17 cellular contexts compared by ENCODE assay signal in the genomic region with DNA sequence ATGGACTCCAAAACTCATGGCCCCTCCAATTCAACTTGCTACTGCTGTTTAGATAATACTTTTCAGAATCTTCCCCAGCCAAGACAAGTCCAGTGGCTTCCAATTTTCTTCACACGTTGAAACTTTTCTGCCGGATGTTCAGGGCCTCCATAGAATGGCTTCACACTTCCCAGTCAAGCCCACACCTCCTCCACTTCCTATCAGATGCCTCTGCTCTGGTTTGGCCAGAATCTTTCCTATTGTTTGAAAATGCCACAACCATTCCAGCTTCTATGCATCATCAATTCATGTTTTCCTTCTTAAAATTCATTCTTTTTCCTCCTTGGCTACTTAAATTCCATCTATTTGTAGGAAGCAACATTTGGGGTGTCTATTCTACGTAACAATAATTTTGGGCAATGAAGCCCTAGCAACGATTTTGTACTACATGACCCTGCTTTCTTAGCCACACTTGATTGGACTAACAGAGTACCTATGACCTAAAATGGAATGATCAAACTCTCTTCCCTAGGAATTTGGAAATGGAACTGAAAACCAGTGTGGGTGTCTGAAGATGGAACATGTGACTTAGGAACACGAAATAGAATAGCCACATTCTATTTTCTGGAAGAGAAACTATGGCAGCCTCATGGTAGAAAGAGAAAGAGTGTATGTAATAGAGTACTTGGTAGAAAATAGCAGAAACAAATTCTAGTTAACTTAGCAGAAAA.
DNase-seq lines count a peak whose midpoint lies in the region; ATAC-seq and TF ChIP-seq lines count a peak whose summit lies in the region.
"Had no signal": no experiment of that assay in that cellular context is flagged by ENCODE, and none has a peak within 500 bp of the region (broad histone marks: within the 10 kb centered on the region; RNA-seq: fewer than 3 reads in every experiment).

No MANE protein-coding gene starts in this region.

- H3K4me3 Mint-ChIP-seq in activated T-helper 17 cell treated with anti-CD3 and anti-CD28 coated beads, Interleukin-2, amount 50 U/mL, for 72 hours: no peak overlapping the region
- no peak overlapping the region for H3K4me3 Mint-ChIP-seq in stimulated activated effector memory CD8-positive, alpha-beta T cell treated with anti-CD3 and anti-CD28 coated beads, Interleukin-12 subunit alpha, Interleukin-12 subunit beta, amount 100 ng/mL, for 72 hours
- H3K4me3 Mint-ChIP-seq in T-helper 2 cell treated with Interferon-gamma antibody and Interleukin-4, amounts not matched to agents 5 μg/mL and 100 μg/mL, for 36 hours: no peak overlapping the region
- H3K4me3 Mint-ChIP-seq: CD4-positive, CD25-positive, alpha-beta regulatory T cell; immature natural killer cell had no signal

- H3K4me1 Mint-ChIP-seq in activated T-helper 17 cell treated with anti-CD3 and anti-CD28 coated beads, Interleukin-2, amount 50 U/mL, for 72 hours: peaks cover 19% of the 10 kb centered on the region
- peaks cover 22% of the 10 kb centered on the region for H3K4me1 Mint-ChIP-seq in stimulated activated effector memory CD8-positive, alpha-beta T cell treated with anti-CD3 and anti-CD28 coated beads, Interleukin-12 subunit alpha, Interleukin-12 subunit beta, amount 100 ng/mL, for 72 hours
- H3K4me1 Mint-ChIP-seq in T-helper 2 cell treated with Interferon-gamma antibody and Interleukin-4, amounts not matched to agents 5 μg/mL and 100 μg/mL, for 36 hours (ENCODE audit: low read depth): peaks cover 21% of the 10 kb centered on the region

- H3K9me3 Mint-ChIP-seq in activated T-helper 17 cell treated with anti-CD3 and anti-CD28 coated beads, Interleukin-2, amount 50 U/mL, for 72 hours: no peaks in the 10 kb centered on the region
- H3K9me3 Mint-ChIP-seq in stimulated activated effector memory CD8-positive, alpha-beta T cell treated with anti-CD3 and anti-CD28 coated beads, Interleukin-12 subunit alpha, Interleukin-12 subunit beta, amount 100 ng/mL, for 72 hours: no peaks in the 10 kb centered on the region
- H3K9me3 Mint-ChIP-seq in T-helper 2 cell treated with Interferon-gamma antibody and Interleukin-4, amounts not matched to agents 5 μg/mL and 100 μg/mL, for 36 hours: no peaks in the 10 kb centered on the region
- H3K9me3 Mint-ChIP-seq: activated naive CD4-positive, alpha-beta T cell treated with anti-CD3 and anti-CD28 coated beads, Interleukin-2, amount 50 U/mL, for 72 hours; immature natural killer cell had no signal

- in situ Hi-C loops in ACHN (cut with HindIII; ENCODE audit: low pct_ligation_motif_present, low pct_unique_long_range_greater_than_20kb, low sequenced_read_pairs): no loop called here

- peak overlapping the region; percentile 63 for H3K27ac Mint-ChIP-seq in activated T-helper 17 cell treated with anti-CD3 and anti-CD28 coated beads, Interleukin-2, amount 50 U/mL, for 72 hours
- H3K27ac Mint-ChIP-seq in stimulated activated effector memory CD8-positive, alpha-beta T cell treated with anti-CD3 and anti-CD28 coated beads, Interleukin-12 subunit alpha, Interleukin-12 subunit beta, amount 100 ng/mL, for 72 hours: peak overlapping the region; percentile 53
- H3K27ac Mint-ChIP-seq in T-helper 2 cell treated with Interferon-gamma antibody and Interleukin-4, amounts not matched to agents 5 μg/mL and 100 μg/mL, for 36 hours: no peak overlapping the region
- H3K27ac Mint-ChIP-seq: immature natural killer cell had no signal

- H3K4me3 ChIP-seq in fibroblast of mammary gland (ENCODE audit: control insufficient read depth, low read depth, low read length): no peak overlapping the region
- H3K4me3 ChIP-seq: sigmoid colon, testis had no signal

- DNase-seq in HT1080 (ENCODE audit: low read depth): peak; percentile 72
- peak; percentile 16 for DNase-seq in fibroblast of mammary gland (ENCODE audit: low read depth)
- DNase-seq in stimulated activated effector memory CD8-positive, alpha-beta T cell treated with anti-CD3 and anti-CD28 coated beads, Interleukin-12 subunit alpha, Interleukin-12 subunit beta, amount 100 ng/mL, for 72 hours (ENCODE audit: low spot score in 2 of 2): no peak
- no peak for DNase-seq in ACHN
- DNase-seq in T-helper 2 cell treated with Interferon-gamma antibody and Interleukin-4, amounts not matched to agents 5 μg/mL and 100 μg/mL, for 36 hours (ENCODE audit: low spot score): no peak
- DNase-seq: activated T-cell treated with anti-CD3 and anti-CD28 coated beads for 4 hours; DMS79 treated with DMSO at 0.1 percent for 48 hours; glutamatergic neuron; immature natural killer cell; NCI-H774; sigmoid colon; stimulated activated CD4-positive, alpha-beta T cell treated with anti-CD3 and anti-CD28 coated beads, Interleukin-4, amount 100 ng/mL, for 1 hour; testis had no signal

- no peak for TF ChIP-seq CTCF in fibroblast of mammary gland (conservative IDR thresholded peaks at IDR 0.05; ENCODE audit: control insufficient read depth, insufficient read depth, low read depth, low read length)

- H3K36me3 Mint-ChIP-seq in activated T-helper 17 cell treated with anti-CD3 and anti-CD28 coated beads, Interleukin-2, amount 50 U/mL, for 72 hours (ENCODE audit: low read depth): no peaks in the 10 kb centered on the region
- H3K36me3 Mint-ChIP-seq in stimulated activated effector memory CD8-positive, alpha-beta T cell treated with anti-CD3 and anti-CD28 coated beads, Interleukin-12 subunit alpha, Interleukin-12 subunit beta, amount 100 ng/mL, for 72 hours: no peaks in the 10 kb centered on the region
- H3K36me3 Mint-ChIP-seq in T-helper 2 cell treated with Interferon-gamma antibody and Interleukin-4, amounts not matched to agents 5 μg/mL and 100 μg/mL, for 36 hours (ENCODE audit: low read depth): no peaks in the 10 kb centered on the region
- H3K36me3 Mint-ChIP-seq: activated naive CD4-positive, alpha-beta T cell treated with anti-CD3 and anti-CD28 coated beads, Interleukin-2, amount 50 U/mL, for 72 hours; CD4-positive, CD25-positive, alpha-beta regulatory T cell; immature natural killer cell had no signal

- ATAC-seq in activated T-helper 17 cell treated with anti-CD3 and anti-CD28 coated beads, Interleukin-2, amount 50 U/mL, for 72 hours (replicated peaks): no peak
- ATAC-seq in stimulated activated effector memory CD8-positive, alpha-beta T cell treated with anti-CD3 and anti-CD28 coated beads, Interleukin-12 subunit alpha, Interleukin-12 subunit beta, amount 100 ng/mL, for 72 hours: no peak
- ATAC-seq in GM21576 (IDR thresholded peaks at IDR 0.05; ENCODE audit: unreplicated experiment): no peak

- no peaks in the 10 kb centered on the region for H3K27me3 Mint-ChIP-seq in activated T-helper 17 cell treated with anti-CD3 and anti-CD28 coated beads, Interleukin-2, amount 50 U/mL, for 72 hours
- peaks cover 18% of the 10 kb centered on the region for H3K27me3 Mint-ChIP-seq in T-helper 2 cell treated with Interferon-gamma antibody and Interleukin-4, amounts not matched to agents 5 μg/mL and 100 μg/mL, for 36 hours (ENCODE audit: low read depth)
- H3K27me3 Mint-ChIP-seq: CD4-positive, CD25-positive, alpha-beta regulatory T cell had no signal

Comparison
In these comparisons a context has a peak if more than half of its experiments do, and no peak if none do; other contexts are left out.
1. DNase-seq: peak in HT1080 (single experiment) and fibroblast of mammary gland (single experiment); none in stimulated activated effector memory CD8-positive, alpha-beta T cell treated with anti-CD3 and anti-CD28 coated beads, Interleukin-12 subunit alpha, Interleukin-12 subunit beta, amount 100 ng/mL, for 72 hours (0 of 2), ACHN (single experiment) and T-helper 2 cell treated with Interferon-gamma antibody and Interleukin-4, amounts not matched to agents 5 μg/mL and 100 μg/mL, for 36 hours (single experiment).